10 cellular contexts compared by ENCODE assay signal in the genomic region with DNA sequence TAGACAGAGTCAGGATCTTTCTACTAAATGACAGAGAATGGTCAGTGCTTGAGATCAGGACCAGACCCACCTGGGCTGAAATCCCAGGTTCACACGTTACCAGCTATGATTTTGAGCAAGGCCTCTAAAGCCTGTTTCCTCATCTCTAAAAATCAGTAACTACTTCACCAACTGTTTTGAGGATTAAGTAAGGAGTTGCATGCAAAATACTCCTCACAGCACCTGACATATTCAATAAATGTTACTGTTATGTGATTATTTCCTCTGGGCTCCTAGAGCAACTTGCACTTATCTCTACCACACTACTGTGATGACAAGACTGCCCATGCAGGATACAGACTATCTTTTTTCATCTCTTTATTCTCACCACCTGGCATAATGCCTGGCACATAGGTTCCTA. TPM values are rescaled to one million over a fixed set of nuclear protein-coding genes. Genes with fewer than 3 reads are reported as not detected.
DNase-seq lines count a peak whose midpoint lies in the region; ATAC-seq and TF ChIP-seq lines count a peak whose summit lies in the region.
"Had no signal": no experiment of that assay in that cellular context is flagged by ENCODE, and none has a peak within 500 bp of the region (broad histone marks: within the 10 kb centered on the region; RNA-seq: fewer than 3 reads in every experiment).

No MANE protein-coding gene starts in this region.

- H3K4me1 Mint-ChIP-seq in activated T-cell treated with anti-CD3 and anti-CD28 coated beads, Interleukin-2, amount 50 U/mL, for 72 hours (ENCODE audit: low read depth), result peaks cover 37% of the 10 kb centered on the region
- peaks cover 40% of the 10 kb centered on the region for H3K4me1 Mint-ChIP-seq in T-helper 1 cell treated with Interleukin-12 subunit alpha and Interleukin-12 subunit beta and Interleukin-4 antibody, amounts not matched to agents 30 μg/mL and 1 μg/mL, for 36 hours (ENCODE audit: low read depth)

- no peaks in the 10 kb centered on the region for H3K9me3 ChIP-seq in stomach smooth muscle (ENCODE audit: control insufficient read depth in 2 of 2, low read length in 2 of 2)
- H3K9me3 ChIP-seq in PC-9 (ENCODE audit: insufficient read depth, low read depth), result no peaks in the 10 kb centered on the region
- H3K9me3 ChIP-seq: stomach had no signal

- no peaks in the 10 kb centered on the region for H3K27me3 ChIP-seq in stomach smooth muscle (ENCODE audit: control insufficient read depth in 1 of 2, insufficient read depth in 2 of 2, low read length in 2 of 2)
- H3K27me3 ChIP-seq in PC-9 (ENCODE audit: insufficient read depth, low read depth), result no peaks in the 10 kb centered on the region
- H3K27me3 ChIP-seq: stomach had no signal

- peak overlapping the region; percentile 64 to 78 for H3K4me3 Mint-ChIP-seq in activated T-cell treated with anti-CD3 and anti-CD28 coated beads, Interleukin-2, amount 50 U/mL, for 72 hours
- H3K4me3 Mint-ChIP-seq in T-helper 1 cell treated with Interleukin-12 subunit alpha and Interleukin-12 subunit beta and Interleukin-4 antibody, amounts not matched to agents 30 μg/mL and 1 μg/mL, for 36 hours, result peak overlapping the region; percentile 35

- no TSS peak for BruUV-seq in PC-9 (replicated peaks; lab: Mats Ljungman, UMichigan)

- H3K9ac ChIP-seq in stomach smooth muscle (ENCODE audit: low read length in 2 of 2), result no peak overlapping the region

- POLR2A ChIA-PET in PC-9 (lab: Charles Lee; ENCODE audit: unreplicated experiment), result no interaction called here

- H4K20me1 ChIP-seq in PC-9 (ENCODE audit: insufficient read depth), result no peaks in the 10 kb centered on the region

- no peaks in the 10 kb centered on the region for H3K79me2 ChIP-seq in PC-9 (ENCODE audit: low read depth)

- H3F3A ChIP-seq in PC-9 (ENCODE audit: insufficient read depth, low read depth), result no peaks in the 10 kb centered on the region

- no peak overlapping the region for H2AFZ ChIP-seq in PC-9

- TF ChIP-seq CTCF in fibroblast of pulmonary artery (IDR thresholded peaks at IDR 0.05; ENCODE audit: low read length, missing control alignments) (no peak), PC-9 (conservative IDR thresholded peaks at IDR 0.05) (no peak)

- CTCF ChIA-PET in PC-9 (lab: Charles Lee), result no interaction called here

- H3K36me3 Mint-ChIP-seq in activated T-cell treated with anti-CD3 and anti-CD28 coated beads, Interleukin-2, amount 50 U/mL, for 72 hours (ENCODE audit: insufficient read depth in 2 of 2), result no peaks in the 10 kb centered on the region
- H3K36me3 Mint-ChIP-seq in T-helper 1 cell treated with Interleukin-12 subunit alpha and Interleukin-12 subunit beta and Interleukin-4 antibody, amounts not matched to agents 30 μg/mL and 1 μg/mL, for 36 hours (ENCODE audit: low read depth), result peaks cover 9% of the 10 kb centered on the region

- no peaks in the 10 kb centered on the region for H3K9me2 ChIP-seq in PC-9 (ENCODE audit: insufficient read depth)

- H3K9me3 Mint-ChIP-seq in activated T-cell treated with anti-CD3 and anti-CD28 coated beads, Interleukin-2, amount 50 U/mL, for 72 hours, result no peaks in the 10 kb centered on the region
- H3K9me3 Mint-ChIP-seq in T-helper 1 cell treated with Interleukin-12 subunit alpha and Interleukin-12 subunit beta and Interleukin-4 antibody, amounts not matched to agents 30 μg/mL and 1 μg/mL, for 36 hours, result no peaks in the 10 kb centered on the region

- H3K4me3 ChIP-seq in fibroblast of pulmonary artery (replicated peaks; ENCODE audit: low read depth, low read length) (peak overlapping the region; percentile 78), stomach smooth muscle (ENCODE audit: low read length in 2 of 2) (peak overlapping the region; percentile 0 to 4), PC-9 (no peak overlapping the region)

- H3K4me2 ChIP-seq in PC-9, result no peak overlapping the region

- H3K27ac ChIP-seq in stomach smooth muscle (ENCODE audit: low read length), result no peak overlapping the region
- no peak overlapping the region for H3K27ac ChIP-seq in PC-9
- H3K27ac ChIP-seq: VCaP had no signal

- no peak for ATAC-seq in activated T-cell treated with anti-CD3 and anti-CD28 coated beads, Interleukin-2, amount 50 U/mL, for 72 hours (replicated peaks in 1 of 2)
- ATAC-seq in HG03457 (IDR thresholded peaks at IDR 0.05; ENCODE audit: unreplicated experiment), result no peak

- H3K27me3 Mint-ChIP-seq in activated T-cell treated with anti-CD3 and anti-CD28 coated beads, Interleukin-2, amount 50 U/mL, for 72 hours (ENCODE audit: low read depth), result no peaks in the 10 kb centered on the region
- H3K27me3 Mint-ChIP-seq in T-helper 1 cell treated with Interleukin-12 subunit alpha and Interleukin-12 subunit beta and Interleukin-4 antibody, amounts not matched to agents 30 μg/mL and 1 μg/mL, for 36 hours (ENCODE audit: low read depth), result no peaks in the 10 kb centered on the region

- intact Hi-C loops in PC-9 (cut with micrococcal nuclease; ENCODE audit: unreplicated experiment), result loop anchor here (10.0 kb wide), 1 partner anchor 171 kb away; no protein-coding TSS in a partner anchor

- H3K27ac Mint-ChIP-seq in activated T-cell treated with anti-CD3 and anti-CD28 coated beads, Interleukin-2, amount 50 U/mL, for 72 hours, result peak overlapping the region; percentile 32
- H3K27ac Mint-ChIP-seq in T-helper 1 cell treated with Interleukin-12 subunit alpha and Interleukin-12 subunit beta and Interleukin-4 antibody, amounts not matched to agents 30 μg/mL and 1 μg/mL, for 36 hours, result no peak overlapping the region

- no peaks in the 10 kb centered on the region for H3K36me3 ChIP-seq in stomach smooth muscle (ENCODE audit: control insufficient read depth in 2 of 2, insufficient read depth in 2 of 2, low read length in 2 of 2)
- no peaks in the 10 kb centered on the region for H3K36me3 ChIP-seq in PC-9 (ENCODE audit: low read depth)

- peaks cover 8% of the 10 kb centered on the region for H3K4me1 ChIP-seq in stomach smooth muscle (ENCODE audit: control insufficient read depth, insufficient read depth, low read length)
- peaks cover 16% of the 10 kb centered on the region for H3K4me1 ChIP-seq in PC-9 (replicated peaks; ENCODE audit: insufficient read depth)

- DNase-seq in activated T-cell treated with anti-CD3 and anti-CD28 coated beads, Interleukin-2, amount 50 U/mL, for 72 hours, result no peak
- DNase-seq in activated T-cell treated with anti-CD3 and anti-CD28 coated beads for 4 hours (no peak), fibroblast of pulmonary artery (ENCODE audit: low read depth) (no peak), NCI-H128 (lab: John Stamatoyannopoulos, UW; ENCODE audit: unreplicated experiment) (no peak), PC-9 (no peak)
- DNase-seq: stomach had no signal

RNA-seq across cellular contexts. Expression of a gene that starts 1.9 kb away (rescaled TPM):
- total RNA-seq in activated T-cell treated with anti-CD3 and anti-CD28 coated beads, Interleukin-2, amount 50 U/mL, for 72 hours, result 10 to 100 TPM; 17.9 to 25.5 TPM
- 11.8 and 14.8 TPM in 2 replicates for total RNA-seq in PC-9 (2021)
